Comparison of ENCODE assay signal across 1 cellular context in genomic region chr12:63400746-63401145, GRCh38.
TF ChIP-seq lines count a peak whose summit lies in the region.

No MANE protein-coding gene starts in this region.

TF ChIP-seq in HEK293, 187 proteins besides CTCF, POLR2A, EP300 and RAD21 (continued from another document):
- no peak for TF ChIP-seq ZNF558 (tag by site-specific recombination; IDR thresholded peaks at IDR 0.05)
- TF ChIP-seq MZF1 (tag by site-specific recombination; IDR thresholded peaks at IDR 0.05; ENCODE audit: borderline replicate concordance): no peak
- TF ChIP-seq ZNF169 (tag by site-specific recombination; IDR thresholded peaks at IDR 0.05): no peak
- no peak for TF ChIP-seq ZBTB11 (tag by site-specific recombination; conservative IDR thresholded peaks at IDR 0.05; ENCODE audit: low read depth)
- no peak for TF ChIP-seq REPIN1 (tag by site-specific recombination; IDR thresholded peaks at IDR 0.05; ENCODE audit: low read depth)
- TF ChIP-seq KLF1 (tag by site-specific recombination; IDR thresholded peaks at IDR 0.05): no peak
- no peak for TF ChIP-seq PRDM2 (tag by site-specific recombination; IDR thresholded peaks at IDR 0.05; ENCODE audit: borderline replicate concordance)
- TF ChIP-seq ZNF26 (tag by site-specific recombination; IDR thresholded peaks at IDR 0.05): no peak
- TF ChIP-seq ZNF704 (tag by site-specific recombination; IDR thresholded peaks at IDR 0.05): no peak
- 0 out of 2 replicates have a peak, but pooled peaks have one; percentile 32 for TF ChIP-seq BCL6B (tag by site-specific recombination; IDR thresholded peaks at IDR 0.05)
- TF ChIP-seq GLIS1 (tag by site-specific recombination; IDR thresholded peaks at IDR 0.05): peak; percentile 64
- no peak for TF ChIP-seq ZNF518A (tag by site-specific recombination; conservative IDR thresholded peaks at IDR 0.05; ENCODE audit: low read depth)
- no peak for TF ChIP-seq ZNF416 (tag by site-specific recombination; IDR thresholded peaks at IDR 0.05)
- no peak for TF ChIP-seq ZBTB6 (tag by site-specific recombination; IDR thresholded peaks at IDR 0.05)
- TF ChIP-seq ZIC2 (tag by site-specific recombination; IDR thresholded peaks at IDR 0.05): peak; percentile 30; the same call in 1 of the 2 replicates
- TF ChIP-seq ZNF626 (tag by site-specific recombination; IDR thresholded peaks at IDR 0.05): no peak
- TF ChIP-seq ZNF112 (tag by site-specific recombination; IDR thresholded peaks at IDR 0.05): no peak
- TF ChIP-seq SETDB1 (IDR thresholded peaks at IDR 0.05; ENCODE audit: insufficient read length, low read length): no peak
- no peak for TF ChIP-seq ZNF707 (tag by site-specific recombination; IDR thresholded peaks at IDR 0.05)
- no peak for TF ChIP-seq ZNF777 (tag by site-specific recombination; IDR thresholded peaks at IDR 0.05; ENCODE audit: borderline replicate concordance)
- no peak for TF ChIP-seq ZNF148 (tag by site-specific recombination; IDR thresholded peaks at IDR 0.05; ENCODE audit: borderline replicate concordance)
- TF ChIP-seq ZNF223 (tag by site-specific recombination; IDR thresholded peaks at IDR 0.05): no peak
- peak; percentile 49; the same call in 1 of the 2 replicates for TF ChIP-seq ZBTB20 (tag by site-specific recombination; IDR thresholded peaks at IDR 0.05)
